ENCODE assay signal across 13 cellular contexts in the genomic region with DNA sequence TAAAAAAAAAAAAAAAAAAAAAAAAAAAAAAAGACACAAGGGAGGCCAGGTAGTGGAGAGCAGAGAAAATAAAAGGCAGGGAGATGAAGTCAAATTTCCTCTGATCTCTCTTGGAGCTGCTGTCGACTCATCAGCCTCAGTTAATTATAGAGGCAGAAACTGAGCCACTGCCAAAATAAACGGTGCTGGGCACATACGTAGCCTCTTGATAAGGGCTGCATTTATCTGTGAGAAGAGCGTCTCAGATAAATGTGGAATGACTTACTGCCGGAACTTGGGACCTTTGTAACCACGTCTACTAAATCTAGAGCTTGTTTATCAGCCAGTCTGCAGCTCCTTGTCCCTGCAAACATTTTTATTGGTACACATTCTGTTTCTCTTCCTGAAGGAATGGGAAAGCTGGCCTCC.
DNase-seq lines count a peak whose midpoint lies in the region; ATAC-seq, FAIRE-seq and TF ChIP-seq lines count a peak whose summit lies in the region.
"Had no signal": no experiment of that assay in that cellular context is flagged by ENCODE, and none has a peak within 500 bp of the region (broad histone marks: within the 10 kb centered on the region; RNA-seq: fewer than 3 reads in every experiment).

No MANE protein-coding gene starts in this region.

- no peak for FAIRE-seq in GM12891 (lab: Jason Lieb, UNC)

- H3K9me3 ChIP-seq in BE2C (no peaks in the 10 kb centered on the region), left lung (peaks cover 0 to 6% of the 10 kb centered on the region in 2 donors)

- no peak overlapping the region for H3K27ac Mint-ChIP-seq in activated CD4-positive, alpha-beta T cell treated with anti-CD3 and anti-CD28 coated beads for 36 hours
- H3K27ac Mint-ChIP-seq: B cell; stimulated activated naive CD8-positive, alpha-beta T cell treated with anti-CD3 and anti-CD28 coated beads, Interleukin-15, Interleukin-2, amounts not matched to agents 100 ng/mL and 50 ng/mL, for 24 hours had no signal

- no peak for TF ChIP-seq CTCF in BE2C (IDR thresholded peaks at IDR 0.05; ENCODE audit: low read depth, low read length)
- TF ChIP-seq CTCF in cardiac fibroblast (IDR thresholded peaks at IDR 0.05; ENCODE audit: low read depth, low read length), result no peak
- TF ChIP-seq CTCF in left lung (IDR thresholded peaks at IDR 0.05), result no peak

- H3K4me1 Mint-ChIP-seq in activated CD4-positive, alpha-beta T cell treated with anti-CD3 and anti-CD28 coated beads for 36 hours, result no peaks in the 10 kb centered on the region
- H3K4me1 Mint-ChIP-seq: B cell had no signal

- DNase-seq in BE2C (peak; percentile 22), NCI-H2081 treated with DMSO at 0.1 percent for 48 hours (lab: John Stamatoyannopoulos, UW) (peak; percentile 17), cardiac fibroblast (ENCODE audit: low read depth in 2 of 2) (peak; percentile 38 to 87), left lung (no peak), GM12891 (ENCODE audit: insufficient read length, low spot score) (no peak)
- DNase-seq in activated CD4-positive, alpha-beta T cell treated with anti-CD3 and anti-CD28 coated beads for 36 hours, result no peak
- DNase-seq in effector CD8-positive, alpha-beta T cell (lab: John Stamatoyannopoulos, UW), result no peak
- no peak for DNase-seq in activated naive CD4-positive, alpha-beta T cell treated with Interleukin-2 at 50 U/mL for 16 hours
- DNase-seq: cerebellar nuclear complex, SW 1271 had no signal

- TF ChIP-seq POLR2A in GM12891 (IDR thresholded peaks at IDR 0.05; ENCODE audit: low read depth, low read length), result no peak

- peak; percentile 38 for ATAC-seq in left lung
- ATAC-seq in activated CD4-positive, alpha-beta T cell treated with anti-CD3 and anti-CD28 coated beads for 36 hours, result no peak

- CTCF ChIA-PET in activated CD4-positive, alpha-beta T cell treated with anti-CD3 and anti-CD28 coated beads for 36 hours (lab: Charles Lee), result interaction anchor here (0.7 kb wide), 1 partner anchor 315 kb away, joined by 3 read pairs; no protein-coding TSS in a partner anchor

- no peaks in the 10 kb centered on the region for H3K27me3 ChIP-seq in BE2C
- no peaks in the 10 kb centered on the region for H3K27me3 ChIP-seq in left lung

- no peak overlapping the region for H3K4me3 Mint-ChIP-seq in activated CD4-positive, alpha-beta T cell treated with anti-CD3 and anti-CD28 coated beads for 36 hours
- H3K4me3 Mint-ChIP-seq: B cell; stimulated activated naive CD8-positive, alpha-beta T cell treated with anti-CD3 and anti-CD28 coated beads, Interleukin-15, Interleukin-2, amounts not matched to agents 100 ng/mL and 50 ng/mL, for 24 hours had no signal

- H3K9me3 Mint-ChIP-seq in activated CD4-positive, alpha-beta T cell treated with anti-CD3 and anti-CD28 coated beads for 36 hours (ENCODE audit: low read depth), result no peaks in the 10 kb centered on the region
- H3K9me3 Mint-ChIP-seq: stimulated activated naive CD8-positive, alpha-beta T cell treated with anti-CD3 and anti-CD28 coated beads, Interleukin-15, Interleukin-2, amounts not matched to agents 100 ng/mL and 50 ng/mL, for 24 hours had no signal

- POLR2A ChIA-PET in activated CD4-positive, alpha-beta T cell treated with anti-CD3 and anti-CD28 coated beads for 36 hours (lab: Charles Lee), result no interaction called here

- no peaks in the 10 kb centered on the region for H3K36me3 Mint-ChIP-seq in activated CD4-positive, alpha-beta T cell treated with anti-CD3 and anti-CD28 coated beads for 36 hours (ENCODE audit: low read depth)

- intact Hi-C loops in left lung (cut with DNase I), result no loop called here
- intact Hi-C loops in activated CD4-positive, alpha-beta T cell treated with anti-CD3 and anti-CD28 coated beads for 36 hours (cut with DNase I, micrococcal nuclease), result no loop called here

- no peak overlapping the region for H3K27ac ChIP-seq in left lung
- H3K27ac ChIP-seq: skin epidermis had no signal

- peaks cover 10% of the 10 kb centered on the region for H3K27me3 Mint-ChIP-seq in activated CD4-positive, alpha-beta T cell treated with anti-CD3 and anti-CD28 coated beads for 36 hours
- H3K27me3 Mint-ChIP-seq: B cell had no signal

- H3K4me1 ChIP-seq in BE2C (peaks cover 6% of the 10 kb centered on the region; the same call in 1 of the 2 replicates), left lung (no peaks in the 10 kb centered on the region)

- H3K36me3 ChIP-seq in BE2C (no peaks in the 10 kb centered on the region), left lung (no peaks in the 10 kb centered on the region)

- H3K4me3 ChIP-seq in BE2C (ENCODE audit: low read depth, low read length), result peak overlapping the region; percentile 4; the same call in 1 of the 2 replicates
- no peak overlapping the region for H3K4me3 ChIP-seq in cardiac fibroblast (replicated peaks in 1 of 2; ENCODE audit: low read depth in 2 of 2, low read length in 2 of 2)
- H3K4me3 ChIP-seq in left lung, result no peak overlapping the region
- H3K4me3 ChIP-seq: skin epidermis had no signal

TF ChIP-seq in GM12891, 5 proteins besides CTCF, POLR2A, EP300 and RAD21:
- TF ChIP-seq SPI1 (IDR thresholded peaks at IDR 0.05; ENCODE audit: low read depth, low read length) (no peak), PAX5 (IDR thresholded peaks at IDR 0.05; ENCODE audit: insufficient read depth, low read length, severe bottlenecking) (no peak), POLR2AphosphoS5 (IDR thresholded peaks at IDR 0.05; ENCODE audit: low read depth, low read length) (no peak), TAF1 (IDR thresholded peaks at IDR 0.05; ENCODE audit: low read depth, low read length) (no peak), POU2F2 (IDR thresholded peaks at IDR 0.05; ENCODE audit: low read depth, low read length) (no peak)

Comparison
In these comparisons a context has a peak if more than half of its experiments do, and no peak if none do; other contexts are left out.
1. DNase-seq: peak in BE2C (single experiment), NCI-H2081 treated with DMSO at 0.1 percent for 48 hours (single experiment) and cardiac fibroblast (2 of 2); none in left lung (0 of 2), activated CD4-positive, alpha-beta T cell treated with anti-CD3 and anti-CD28 coated beads for 36 hours (single experiment), GM12891 (single experiment), effector CD8-positive, alpha-beta T cell (single experiment) and activated naive CD4-positive, alpha-beta T cell treated with Interleukin-2 at 50 U/mL for 16 hours (single experiment).